ENCODE assay signal across 9 cellular contexts in genomic region chr6:130354322-130354721, GRCh38. TPM values are rescaled to one million over a fixed set of nuclear protein-coding genes. Genes with fewer than 3 reads are reported as not detected.
"Had no signal": no experiment of that assay in that cellular context is flagged by ENCODE, and none has a peak within 500 bp of the region (broad histone marks: within the 10 kb centered on the region; RNA-seq: fewer than 3 reads in every experiment).

No MANE protein-coding gene starts in this region.

- DNase-seq: GDM1, GF-D8 had no signal

- H3K4me3 ChIP-seq: GM12878 had no signal

- FAIRE-seq: G401.6, GM12878, GM12891, GM12892, GM18507, GM19239 had no signal

- ATAC-seq: GM12878 had no signal

RNA-seq across cellular contexts. Expression of gene TMEM200A, which starts 11.5 kb away (rescaled TPM):
- total RNA-seq: G401 had no signal
